ENCODE assay signal across 24 cellular contexts in genomic region chr4:181078236-181078635, GRCh38.
DNase-seq lines count a peak whose midpoint lies in the region; ATAC-seq and TF ChIP-seq lines count a peak whose summit lies in the region.
"Had no signal": no experiment of that assay in that cellular context is flagged by ENCODE, and none has a peak within 500 bp of the region (broad histone marks: within the 10 kb centered on the region; RNA-seq: fewer than 3 reads in every experiment).

No MANE protein-coding gene starts in this region.

- H3K4me3 ChIP-seq in SK-N-MC: no peak overlapping the region
- H3K4me3 ChIP-seq: coronary artery, GM12878, lung, pancreas, right atrium auricular region, spleen, upper lobe of right lung had no signal

- no peaks in the 10 kb centered on the region for H3K9me3 ChIP-seq in SK-N-MC (ENCODE audit: low read depth, low read length)
- H3K9me3 ChIP-seq: pancreas, upper lobe of right lung had no signal

- DNase-seq in ELR (ENCODE audit: low read depth) (peak; percentile 1), SK-N-MC (ENCODE audit: low read depth, low spot score) (no peak), fibroblast of peridontal ligament (ENCODE audit: extremely low read depth) (peak; percentile 72), renal cortical epithelial cell (ENCODE audit: low read depth) (peak; percentile 64), NCI-H1694 treated with DMSO at 0.1 percent for 48 hours (lab: John Stamatoyannopoulos, UW) (no peak), GM13976 (ENCODE audit: low spot score) (no peak)
- DNase-seq: activated CD4-positive, alpha-beta T cell treated with anti-CD3 and anti-CD28 coated beads, Interleukin-2, amount 50 U/mL, for 4 hours; activated naive CD4-positive, alpha-beta T cell treated with anti-CD3 and anti-CD28 coated beads, Interleukin-2, amount 50 U/mL, for 16 hours; CD4-positive, alpha-beta T cell; effector memory CD4-positive, alpha-beta T cell; NCI-H1092 treated with DMSO at 0.1 percent for 48 hours; NCI-H2029; nephron progenitor cell; pancreas; spleen; stimulated activated CD4-positive, alpha-beta T cell treated with anti-CD3 and anti-CD28 coated beads, Interleukin-2, amount 100 ng/mL, for 48 hours; upper lobe of right lung had no signal

- no peak for TF ChIP-seq CTCF in GM13976 (IDR thresholded peaks at IDR 0.05; ENCODE audit: borderline replicate concordance, control extremely low read depth, extremely low read depth, insufficient read depth, missing control alignments)

- no peak overlapping the region for H3K9ac ChIP-seq in SK-N-MC (ENCODE audit: insufficient read length)

- H3K27ac ChIP-seq in SK-N-MC: peak overlapping the region; percentile 84
- H3K27ac ChIP-seq: coronary artery, pancreas, right atrium auricular region, spleen, upper lobe of right lung had no signal

- ATAC-seq in HG02973 (IDR thresholded peaks at IDR 0.05; ENCODE audit: unreplicated experiment) (no peak), HG02678 (IDR thresholded peaks at IDR 0.05; ENCODE audit: unreplicated experiment) (no peak)
- ATAC-seq: activated T-helper 17 cell treated with anti-CD3 and anti-CD28 coated beads, Interleukin-2, amount 50 U/mL, for 72 hours; GM12878; pancreas; upper lobe of right lung had no signal

- in situ Hi-C loops in GM13976 (cut with MboI; ENCODE audit: low sequenced_read_pairs, unreplicated experiment): no loop called here

- no peaks in the 10 kb centered on the region for H3K36me3 ChIP-seq in SK-N-MC (ENCODE audit: insufficient read depth, low read length)
- H3K36me3 ChIP-seq: pancreas, right atrium auricular region, spleen, upper lobe of right lung had no signal

Comparison
In these comparisons a context has a peak if more than half of its experiments do, and no peak if none do; other contexts are left out.
1. DNase-seq: peak in ELR (single experiment), fibroblast of peridontal ligament (single experiment) and renal cortical epithelial cell (single experiment); none in SK-N-MC (single experiment), NCI-H1694 treated with DMSO at 0.1 percent for 48 hours (single experiment) and GM13976 (single experiment).